In genomic region chr14:43005807-43006206, GRCh38 we compare ENCODE assay signal across 16 cellular contexts.
DNase-seq lines count a peak whose midpoint lies in the region; ATAC-seq and TF ChIP-seq lines count a peak whose summit lies in the region.
"Had no signal": no experiment of that assay in that cellular context is flagged by ENCODE, and none has a peak within 500 bp of the region (broad histone marks: within the 10 kb centered on the region; RNA-seq: fewer than 3 reads in every experiment).

No MANE protein-coding gene starts in this region.

- TF ChIP-seq CTCF in epithelial cell of esophagus (IDR thresholded peaks at IDR 0.05; ENCODE audit: insufficient read depth, low read depth, low read length, missing control alignments) = no peak
- peak; percentile 28 for TF ChIP-seq CTCF in retinal pigment epithelial cell (conservative IDR thresholded peaks at IDR 0.05; ENCODE audit: low read depth, low read length)

- ATAC-seq in GM19328 (IDR thresholded peaks at IDR 0.05; ENCODE audit: unreplicated experiment) (no peak), HG03565 (IDR thresholded peaks at IDR 0.05; ENCODE audit: unreplicated experiment) (no peak)
- ATAC-seq: activated CD8-positive, alpha-beta T cell treated with anti-CD3 and anti-CD28 coated beads, Interleukin-2, amount 10 ng/mL, durations not matched to agents 7 days and 5 days; activated T-helper 17 cell treated with anti-CD3 and anti-CD28 coated beads, Interleukin-2, amount 50 U/mL, for 72 hours; esophagus mucosa; stimulated activated naive CD8-positive, alpha-beta T cell treated with anti-CD3 and anti-CD28 coated beads, Interleukin-15, amount 100 ng/mL, for 72 hours had no signal

- H3K4me3 ChIP-seq in epithelial cell of esophagus (ENCODE audit: low read length) (no peak overlapping the region), retinal pigment epithelial cell (ENCODE audit: low read length) (no peak overlapping the region)
- H3K4me3 ChIP-seq: left ventricle myocardium inferior, SK-N-MC had no signal

- DNase-seq in DMS53 (lab: John Stamatoyannopoulos, UW) = peak; percentile 31
- DNase-seq in DMS53 treated with DMSO at 0.1 percent for 48 hours (lab: John Stamatoyannopoulos, UW; ENCODE audit: unreplicated experiment) = no peak
- peak; percentile 6 for DNase-seq in NCI-H69 (lab: John Stamatoyannopoulos, UW)
- peak; percentile 8 for DNase-seq in epithelial cell of esophagus (ENCODE audit: low read depth)
- no peak for DNase-seq in retinal pigment epithelial cell (ENCODE audit: low read depth)
- no peak for DNase-seq in NCI-H1092 (lab: John Stamatoyannopoulos, UW)
- DNase-seq: activated CD8-positive, alpha-beta T cell treated with anti-CD3 and anti-CD28 coated beads, Interleukin-2, amount 10 ng/mL, durations not matched to agents 7 days and 5 days; amniotic stem cell; GF-D8; left ventricle myocardium inferior; stimulated activated naive CD8-positive, alpha-beta T cell treated with anti-CD3 and anti-CD28 coated beads, Interleukin-15, amount 100 ng/mL, for 72 hours had no signal

Comparison
In these comparisons a context has a peak if more than half of its experiments do, and no peak if none do; other contexts are left out.
1. DNase-seq: peak in DMS53 (single experiment), NCI-H69 (single experiment) and epithelial cell of esophagus (single experiment); none in DMS53 treated with DMSO at 0.1 percent for 48 hours (single experiment), retinal pigment epithelial cell (single experiment) and NCI-H1092 (single experiment).